9 cellular contexts compared by ENCODE assay signal in genomic region chrX:1807301-1807731, GRCh38.
DNase-seq lines count a peak whose midpoint lies in the region; ATAC-seq, FAIRE-seq and TF ChIP-seq lines count a peak whose summit lies in the region.
"Had no signal": no experiment of that assay in that cellular context is flagged by ENCODE, and none has a peak within 500 bp of the region (broad histone marks: within the 10 kb centered on the region; RNA-seq: fewer than 3 reads in every experiment).

No MANE protein-coding gene starts in this region.

- H3K4me1 ChIP-seq in A549 (0 out of 3 replicates have a peak, but pooled peaks cover 3% of the 10 kb centered on the region), HEK293 (ENCODE audit: control insufficient read depth, insufficient read depth, low read length) (no peaks in the 10 kb centered on the region), iPS-20b (ENCODE audit: insufficient read depth, low read length) (peaks cover 5% of the 10 kb centered on the region; the same call in 1 of the 2 replicates), heart right ventricle (no peaks in the 10 kb centered on the region)
- H3K4me1 ChIP-seq: BE2C had no signal

- H3K9ac ChIP-seq in iPS-20b (ENCODE audit: low read depth, low read length), result peak overlapping the region; percentile 59

- POLR2A ChIA-PET in A549 (lab: Yijun Ruan, JAX) (no interaction called here), HEK293 (lab: Yijun Ruan, JAX) (no interaction called here)

- H3K36me3 ChIP-seq in HEK293 (ENCODE audit: control insufficient read depth in 2 of 2, insufficient read depth in 1 of 2, low read length in 2 of 2) (no peaks in the 10 kb centered on the region), iPS-20b (ENCODE audit: insufficient read depth, low read depth, low read length) (no peaks in the 10 kb centered on the region), heart right ventricle (no peaks in the 10 kb centered on the region)
- H3K36me3 ChIP-seq: BE2C had no signal

- no peaks in the 10 kb centered on the region for H3K9me3 Mint-ChIP-seq in activated naive CD4-positive, alpha-beta T cell treated with anti-CD3 and anti-CD28 coated beads, Interleukin-2, amount 50 U/mL, for 72 hours

- peaks cover 7% of the 10 kb centered on the region; the same call in 2 of the 3 replicates for H3K9me3 ChIP-seq in A549
- no peaks in the 10 kb centered on the region for H3K9me3 ChIP-seq in HEK293 (ENCODE audit: control insufficient read depth, insufficient read depth, low read depth, low read length)
- no peaks in the 10 kb centered on the region for H3K9me3 ChIP-seq in iPS-20b (ENCODE audit: insufficient read depth, low read depth, low read length)
- H3K9me3 ChIP-seq in heart right ventricle, result peaks cover 0 to 6% (median 0%) of the 10 kb centered on the region in 11 donors
- H3K9me3 ChIP-seq: BE2C had no signal

- no peak for DNase-seq in A549 (ENCODE audit: low read depth in 1 of 2, low spot score in 1 of 2)
- DNase-seq in SW480 (ENCODE audit: low spot score), result peak; percentile 38
- no peak for DNase-seq in heart right ventricle
- DNase-seq in activated CD8-positive, alpha-beta memory T cell treated with anti-CD3 and anti-CD28 coated beads for 24 hours, result no peak
- DNase-seq in stimulated activated CD4-positive, alpha-beta T cell treated with anti-CD3 and anti-CD28 coated beads, Interleukin-2, amount 100 ng/mL, for 48 hours, result no peak
- DNase-seq in activated naive CD4-positive, alpha-beta T cell treated with anti-CD3 and anti-CD28 coated beads, Interleukin-2, amount 50 U/mL, for 72 hours (ENCODE audit: low spot score in 2 of 2), result no peak
- DNase-seq: BE2C had no signal

- H3K4me2 ChIP-seq in A549, result peak overlapping the region; percentile 20; the same call in 1 of the 3 replicates

- no peak for TF ChIP-seq POLR2A in A549 (IDR thresholded peaks at IDR 0.05; ENCODE audit: low read length)

- TF ChIP-seq EP300 in A549 (IDR thresholded peaks at IDR 0.05), result no peak

- H3K4me3 ChIP-seq in A549 (no peak overlapping the region), HEK293 (ENCODE audit: low read depth, low read length) (peak overlapping the region; percentile 19), iPS-20b (ENCODE audit: low read length) (peak overlapping the region; percentile 18; the same call in 1 of the 2 replicates), heart right ventricle (no peak overlapping the region)

- no peak overlapping the region for H3K27ac Mint-ChIP-seq in activated naive CD4-positive, alpha-beta T cell treated with anti-CD3 and anti-CD28 coated beads, Interleukin-2, amount 50 U/mL, for 72 hours

- intact Hi-C loops in heart right ventricle (cut with DNase I), result no loop called here

- no peak for TF ChIP-seq RAD21 in A549 (conservative IDR thresholded peaks at IDR 0.05 in 1 of 2, IDR thresholded peaks at IDR 0.05 in 1 of 2)

- H3K27me3 ChIP-seq in iPS-20b (ENCODE audit: insufficient read depth, low read length) (no peaks in the 10 kb centered on the region), heart right ventricle (peaks cover 0 to 25% (median 13%) of the 10 kb centered on the region in 7 donors)
- H3K27me3 ChIP-seq: BE2C had no signal

- peak in 1 of 2 experiments; percentile 36; a peak in 2 of 6 replicates for ATAC-seq in A549
- ATAC-seq in heart right ventricle, result no peak
- no peak for ATAC-seq in activated naive CD4-positive, alpha-beta T cell treated with anti-CD3 and anti-CD28 coated beads, Interleukin-2, amount 50 U/mL, for 72 hours

- 55% methylated on average over 11 of the region's 12 CpGs for WGBS in A549 (ENCODE audit: missing lambda C conversion rate)
- WGBS in heart right ventricle, 2 donors, result 10 to 11% methylated on average over 12 of the region's 12 CpGs

- H3K36me3 Mint-ChIP-seq in activated naive CD4-positive, alpha-beta T cell treated with anti-CD3 and anti-CD28 coated beads, Interleukin-2, amount 50 U/mL, for 72 hours, result no peaks in the 10 kb centered on the region

- CTCF ChIA-PET in A549 (lab: Yijun Ruan, JAX) (no interaction called here), HEK293 (lab: Yijun Ruan, JAX) (no interaction called here)

- no peak for FAIRE-seq in A549 (lab: Jason Lieb, UNC)

- H3K27ac ChIP-seq in A549, result no peak overlapping the region
- H3K27ac ChIP-seq in HEK293 (ENCODE audit: extremely low read depth, low read depth, low read length), result no peak overlapping the region
- no peak overlapping the region for H3K27ac ChIP-seq in iPS-20b (ENCODE audit: low read length)
- no peak overlapping the region for H3K27ac ChIP-seq in heart right ventricle

- TF ChIP-seq CTCF in A549 (IDR thresholded peaks at IDR 0.05) (no peak), HEK293 (tag by site-specific recombination; IDR thresholded peaks at IDR 0.05) (no peak), heart right ventricle (IDR thresholded peaks at IDR 0.05) (no peak)

TF ChIP-seq in A549, 52 proteins besides CTCF, POLR2A, EP300 and RAD21:
- TF ChIP-seq ESRRA (IDR thresholded peaks at IDR 0.05; ENCODE audit: borderline replicate concordance, low read length), result no peak
- TF ChIP-seq NFE2L2 (conservative IDR thresholded peaks at IDR 0.05; ENCODE audit: low read length), result no peak
- no peak for TF ChIP-seq MAFK (IDR thresholded peaks at IDR 0.05; ENCODE audit: partially characterized antibody)
- TF ChIP-seq TFCP2L1 (CRISPR knock-in tag; IDR thresholded peaks at IDR 0.05), result no peak
- no peak for TF ChIP-seq EHMT2 (IDR thresholded peaks at IDR 0.05; ENCODE audit: low read depth)
- TF ChIP-seq HOXB13 (CRISPR knock-in tag; IDR thresholded peaks at IDR 0.05; ENCODE audit: low read depth), result no peak
- no peak for TF ChIP-seq FOSL2 (IDR thresholded peaks at IDR 0.05)
- no peak for TF ChIP-seq FOSL2 (CRISPR knock-in tag; IDR thresholded peaks at IDR 0.05)
- no peak for TF ChIP-seq KDM5A (IDR thresholded peaks at IDR 0.05)
- TF ChIP-seq FOSB (CRISPR knock-in tag; IDR thresholded peaks at IDR 0.05), result no peak
- no peak for TF ChIP-seq JUN (IDR thresholded peaks at IDR 0.05)
- no peak for TF ChIP-seq SREBF2 (IDR thresholded peaks at IDR 0.05)
- TF ChIP-seq GATA3 (IDR thresholded peaks at IDR 0.05; ENCODE audit: borderline replicate concordance), result no peak
- no peak for TF ChIP-seq CBX8 (IDR thresholded peaks at IDR 0.05)
- TF ChIP-seq MAZ (IDR thresholded peaks at IDR 0.05; ENCODE audit: borderline replicate concordance, low read depth, low read length), result no peak
- TF ChIP-seq CBX2 (IDR thresholded peaks at IDR 0.05; ENCODE audit: borderline replicate concordance, low read depth), result no peak
- no peak for TF ChIP-seq HDAC2 (IDR thresholded peaks at IDR 0.05)
- no peak for TF ChIP-seq NPAS2 (CRISPR knock-in tag; IDR thresholded peaks at IDR 0.05; ENCODE audit: borderline replicate concordance)
TF ChIP-seq in A549: peak in this region for 0.

TF ChIP-seq in HEK293, 187 proteins besides CTCF, POLR2A, EP300 and RAD21:
- TF ChIP-seq ZIC2 (tag by site-specific recombination; IDR thresholded peaks at IDR 0.05), result peak; percentile 72
- no peak for TF ChIP-seq ZNF843 (tag by site-specific recombination; IDR thresholded peaks at IDR 0.05)
- no peak for TF ChIP-seq GLI2 (tag by site-specific recombination; IDR thresholded peaks at IDR 0.05; ENCODE audit: borderline replicate concordance, low read depth)
- no peak for TF ChIP-seq KLF10 (tag by site-specific recombination; IDR thresholded peaks at IDR 0.05)

Comparison
In these comparisons a context has a peak if more than half of its experiments do, and no peak if none do; other contexts are left out.
1. H3K4me3 ChIP-seq: peak in HEK293 (single experiment) and iPS-20b (single experiment); none in A549 (single experiment) and heart right ventricle (0 of 10).